ENCODE assay signal across 13 cellular contexts in genomic region chr15:39631357-39631756, GRCh38. TPM values are rescaled to one million over a fixed set of nuclear protein-coding genes. Genes with fewer than 3 reads are reported as not detected.
DNase-seq lines count a peak whose midpoint lies in the region; ATAC-seq, FAIRE-seq and TF ChIP-seq lines count a peak whose summit lies in the region.
"Had no signal": no experiment of that assay in that cellular context is flagged by ENCODE, and none has a peak within 500 bp of the region (broad histone marks: within the 10 kb centered on the region; RNA-seq: fewer than 3 reads in every experiment).

No MANE protein-coding gene starts in this region.

- H3K27me3 ChIP-seq in breast epithelium (no peaks in the 10 kb centered on the region), bronchial epithelial cell (ENCODE audit: control insufficient read depth, insufficient read depth, low read length) (no peaks in the 10 kb centered on the region)

- intact Hi-C loops in MCF 10A (cut with micrococcal nuclease) (no loop called here), breast epithelium (cut with DNase I; ENCODE audit: low total_unique reads) (no loop called here)

- TF ChIP-seq CTCF in MCF 10A (IDR thresholded peaks at IDR 0.05; ENCODE audit: unreplicated experiment): no peak
- no peak for TF ChIP-seq CTCF in breast epithelium (IDR thresholded peaks at IDR 0.05)
- peak; percentile 14 for TF ChIP-seq CTCF in bronchial epithelial cell (IDR thresholded peaks at IDR 0.05; ENCODE audit: insufficient read depth, low read length, severe bottlenecking)

- no peak overlapping the region for H3K4me3 ChIP-seq in breast epithelium
- no peak overlapping the region for H3K4me3 ChIP-seq in bronchial epithelial cell (ENCODE audit: low read depth, low read length)
- H3K4me3 ChIP-seq: lung had no signal

- H3K4me1 ChIP-seq in breast epithelium: no peaks in the 10 kb centered on the region

- no peaks in the 10 kb centered on the region for H3K9me3 ChIP-seq in breast epithelium

- H3K27ac Mint-ChIP-seq in MCF 10A (ENCODE audit: low read depth, unreplicated experiment) (peak overlapping the region; percentile 55), T-cell (peak overlapping the region; percentile 39 to 87)

- FAIRE-seq in bronchial epithelial cell (lab: Jason Lieb, UNC): no peak
- FAIRE-seq: TTC549 had no signal

- no peak overlapping the region for H3K27ac ChIP-seq in breast epithelium

- DNase-seq in MCF 10A (ENCODE audit: unreplicated experiment) (peak; percentile 67), breast epithelium (ENCODE audit: low spot score in 2 of 2) (no peak), T-cell (no peak), bronchial epithelial cell (ENCODE audit: low read depth) (peak; percentile 89)
- peak; percentile 45 for DNase-seq in stimulated activated CD8-positive, alpha-beta memory T cell treated with anti-CD3 and anti-CD28 coated beads, Interleukin-4, amount 100 ng/mL, for 48 hours
- no peak for DNase-seq in activated CD8-positive, alpha-beta memory T cell treated with anti-CD3 and anti-CD28 coated beads for 24 hours
- DNase-seq: DMS53, NCI-H1436 treated with DMSO at 0.1 percent for 48 hours, NCI-H526 treated with DMSO at 0.1 percent for 48 hours had no signal

- H3K27me3 Mint-ChIP-seq in MCF 10A (ENCODE audit: insufficient read depth, unreplicated experiment): no peaks in the 10 kb centered on the region
- no peaks in the 10 kb centered on the region for H3K27me3 Mint-ChIP-seq in T-cell

- no peak for ATAC-seq in T-cell (replicated peaks in 1 of 4)
- ATAC-seq in GM18520 (IDR thresholded peaks at IDR 0.05; ENCODE audit: unreplicated experiment): no peak
- ATAC-seq in GM21381 (IDR thresholded peaks at IDR 0.05; ENCODE audit: unreplicated experiment): no peak

- H3K36me3 ChIP-seq in breast epithelium: no peaks in the 10 kb centered on the region
- no peaks in the 10 kb centered on the region for H3K36me3 ChIP-seq in bronchial epithelial cell (ENCODE audit: control insufficient read depth, insufficient read depth, low read length)

- POLR2A ChIA-PET in MCF 10A (lab: Yijun Ruan, JAX): interaction anchor here (1.6 to 2.0 kb wide), 2 partner anchors 10 to 20 kb away, joined by 5 to 6 read pairs; no protein-coding TSS in a partner anchor
- POLR2A ChIA-PET in T-cell (lab: Charles Lee): no interaction called here

- H3K4me3 Mint-ChIP-seq in MCF 10A (ENCODE audit: unreplicated experiment) (no peak overlapping the region), T-cell (no peak overlapping the region)

- no peaks in the 10 kb centered on the region for H3K9me3 Mint-ChIP-seq in MCF 10A (ENCODE audit: unreplicated experiment)
- H3K9me3 Mint-ChIP-seq in T-cell: no peaks in the 10 kb centered on the region

- no peak for TF ChIP-seq POLR2A in breast epithelium (IDR thresholded peaks at IDR 0.05)

- no TSS peak for BruUV-seq in MCF 10A (replicated peaks; lab: Mats Ljungman, UMichigan)

- H3K4me1 Mint-ChIP-seq in MCF 10A (ENCODE audit: insufficient read depth, unreplicated experiment) (peaks cover 22% of the 10 kb centered on the region), T-cell (peaks cover 31 to 49% (median 46%) of the 10 kb centered on the region in 3 donors)

- CTCF ChIA-PET in MCF 10A (lab: Yijun Ruan, JAX): interaction anchor here (0.8 to 2.3 kb wide), 7 partner anchors 9 to 237 kb away, joined by 3 to 12 read pairs (median 3); no protein-coding TSS in a partner anchor
- CTCF ChIA-PET in T-cell (lab: Charles Lee): no interaction called here

- H3K36me3 Mint-ChIP-seq in MCF 10A (ENCODE audit: insufficient read depth, unreplicated experiment): peaks cover 5% of the 10 kb centered on the region
- H3K36me3 Mint-ChIP-seq in T-cell: no peaks in the 10 kb centered on the region

RNA-seq across cellular contexts. Expression of gene THBS1, which starts 50.5 kb away (rescaled TPM):
- total RNA-seq in MCF 10A (2022) (103 and 393 TPM in 2 replicates), breast epithelium (100 to 1,000 TPM; 106 to 623 (median 386) TPM), T-cell (1 to 10 TPM; 1.3 to 8.6 (median 7.6) TPM), bronchial epithelial cell (37.8 and 162 TPM in 2 replicates)

Comparison
In these comparisons a context has a peak if more than half of its experiments do, and no peak if none do; other contexts are left out.
1. DNase-seq: peak in MCF 10A (single experiment), bronchial epithelial cell (single experiment) and stimulated activated CD8-positive, alpha-beta memory T cell treated with anti-CD3 and anti-CD28 coated beads, Interleukin-4, amount 100 ng/mL, for 48 hours (single experiment); none in breast epithelium (0 of 2), T-cell (0 of 34) and activated CD8-positive, alpha-beta memory T cell treated with anti-CD3 and anti-CD28 coated beads for 24 hours (single experiment).